25 cellular contexts compared by ENCODE assay signal in the genomic region with DNA sequence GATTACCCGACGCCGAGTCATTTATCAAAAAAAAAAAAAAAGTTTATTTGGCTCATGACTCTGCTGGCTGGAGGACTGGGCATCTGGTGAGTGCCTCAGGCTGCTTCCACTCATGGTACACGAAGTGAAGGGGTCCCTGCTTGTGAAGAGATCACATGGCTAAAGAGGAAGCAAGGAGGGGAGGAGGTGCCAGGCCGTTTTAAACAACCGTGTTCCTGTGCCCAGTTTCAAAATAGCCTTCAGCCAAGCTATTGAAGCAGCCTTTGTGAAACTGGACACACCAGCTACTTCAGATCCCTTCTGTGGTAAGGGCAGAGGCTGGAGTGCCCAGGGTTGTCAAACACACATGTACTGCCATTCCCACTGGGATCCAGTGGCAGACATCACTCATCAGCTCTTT. TPM values are rescaled to one million over a fixed set of nuclear protein-coding genes. Genes with fewer than 3 reads are reported as not detected.
DNase-seq lines count a peak whose midpoint lies in the region; ATAC-seq and TF ChIP-seq lines count a peak whose summit lies in the region.
"Had no signal": no experiment of that assay in that cellular context is flagged by ENCODE, and none has a peak within 500 bp of the region (broad histone marks: within the 10 kb centered on the region; RNA-seq: fewer than 3 reads in every experiment).

No MANE protein-coding gene starts in this region.

- no peak overlapping the region for H3K4me3 Mint-ChIP-seq in natural killer cell treated with Interleukin-12 subunit alpha and Interleukin-12 subunit beta and Interleukin-15 and Interleukin-18, amount 100 ng/mL, for 72 hours
- no peak overlapping the region for H3K4me3 Mint-ChIP-seq in natural killer cell
- H3K4me3 Mint-ChIP-seq in activated naive CD8-positive, alpha-beta T cell = no peak overlapping the region
- H3K4me3 Mint-ChIP-seq: activated B cell treated with CpG ODN at 0.5 μM for 24 hours; activated CD4-positive, alpha-beta T cell treated with anti-CD3 and anti-CD28 coated beads, Interleukin-2, amount 10 ng/mL, durations not matched to agents 7 days and 5 days; activated T-cell treated with anti-CD3 and anti-CD28 coated beads, Interleukin-2, amount 50 U/mL, for 4 hours had no signal

- peak overlapping the region; percentile 45 for H3K27ac ChIP-seq in left ventricle myocardium inferior (replicated peaks)
- H3K27ac ChIP-seq in tibial artery = peak overlapping the region; percentile 10 to 48
- H3K27ac ChIP-seq: BLaER1 treated with 17β-estradiol and CSF1 and Interleukin-3, amounts not matched to agents 10 nM and 100 nM; colonic mucosa; epithelial cell of prostate; sigmoid colon had no signal

- H3K4me3 ChIP-seq in left ventricle myocardium inferior = no peak overlapping the region
- no peak overlapping the region for H3K4me3 ChIP-seq in tibial artery
- H3K4me3 ChIP-seq: BLaER1 treated with 17β-estradiol and CSF1 and Interleukin-3, amounts not matched to agents 10 nM and 100 nM; colonic mucosa; GM12878; sigmoid colon had no signal

- no peak for DNase-seq in natural killer cell treated with Interleukin-12 subunit alpha and Interleukin-12 subunit beta and Interleukin-15 and Interleukin-18, amount 100 ng/mL, for 72 hours (ENCODE audit: low spot score)
- DNase-seq in natural killer cell (no peak), left ventricle myocardium inferior (no peak), tibial artery (no peak), NCI-H526 treated with DMSO at 0.1 percent for 48 hours (lab: John Stamatoyannopoulos, UW) (no peak), NCI-H2227 treated with DMSO at 0.1 percent for 48 hours (lab: John Stamatoyannopoulos, UW) (no peak)
- DNase-seq in effector CD8-positive, alpha-beta T cell (lab: John Stamatoyannopoulos, UW) = no peak
- DNase-seq: activated B cell treated with CpG ODN at 0.5 μM for 24 hours; activated CD4-positive, alpha-beta T cell treated with anti-CD3 and anti-CD28 coated beads, Interleukin-2, amount 10 ng/mL, durations not matched to agents 7 days and 5 days; activated naive CD4-positive, alpha-beta T cell; activated T-cell treated with anti-CD3 and anti-CD28 coated beads, Interleukin-2, amount 50 U/mL, for 4 hours; colonic mucosa; effector CD4-positive, alpha-beta T cell; glutamatergic neuron; mesenchymal stem cell; NCI-H1436; NCI-H2107; NCI-H748 treated with DMSO at 0.1 percent for 48 hours; sigmoid colon; stimulated activated CD4-positive, alpha-beta T cell treated with anti-CD3 and anti-CD28 coated beads, Interleukin-4, amount 100 ng/mL, for 1 hour; trophoblast cell had no signal

- peak overlapping the region; percentile 5 to 18 for H3K27ac Mint-ChIP-seq in natural killer cell treated with Interleukin-12 subunit alpha and Interleukin-12 subunit beta and Interleukin-15 and Interleukin-18, amount 100 ng/mL, for 72 hours
- peak overlapping the region in 1 of 2 donors; percentile 66 for H3K27ac Mint-ChIP-seq in natural killer cell
- peak overlapping the region; percentile 78 for H3K27ac Mint-ChIP-seq in activated naive CD8-positive, alpha-beta T cell
- H3K27ac Mint-ChIP-seq: activated B cell treated with CpG ODN at 0.5 μM for 24 hours; activated CD4-positive, alpha-beta T cell treated with anti-CD3 and anti-CD28 coated beads, Interleukin-2, amount 10 ng/mL, durations not matched to agents 7 days and 5 days had no signal

- peaks cover 0 to 5% of the 10 kb centered on the region in 2 donors for H3K4me1 Mint-ChIP-seq in natural killer cell treated with Interleukin-12 subunit alpha and Interleukin-12 subunit beta and Interleukin-15 and Interleukin-18, amount 100 ng/mL, for 72 hours (ENCODE audit: low read depth in 2 of 2)
- peaks cover 0 to 6% of the 10 kb centered on the region in 2 donors for H3K4me1 Mint-ChIP-seq in natural killer cell
- H3K4me1 Mint-ChIP-seq in activated naive CD8-positive, alpha-beta T cell (ENCODE audit: low read depth) = no peaks in the 10 kb centered on the region
- H3K4me1 Mint-ChIP-seq: activated B cell treated with CpG ODN at 0.5 μM for 24 hours; activated CD4-positive, alpha-beta T cell treated with anti-CD3 and anti-CD28 coated beads, Interleukin-2, amount 10 ng/mL, durations not matched to agents 7 days and 5 days had no signal

- H3K4me1 ChIP-seq in left ventricle myocardium inferior = peaks cover 30% of the 10 kb centered on the region
- H3K4me1 ChIP-seq in tibial artery = peaks cover 0 to 24% (median 10%) of the 10 kb centered on the region in 4 donors
- H3K4me1 ChIP-seq: BLaER1 treated with 17β-estradiol and CSF1 and Interleukin-3, amounts not matched to agents 10 nM and 100 nM; colonic mucosa; sigmoid colon had no signal

- no peak for ATAC-seq in natural killer cell treated with Interleukin-12 subunit alpha and Interleukin-12 subunit beta and Interleukin-15 and Interleukin-18, amount 100 ng/mL, for 72 hours
- ATAC-seq in natural killer cell = no peak
- ATAC-seq: activated T-cell treated with anti-CD3 and anti-CD28 coated beads, Interleukin-2, amount 50 U/mL, for 4 hours; GM12878 had no signal

- H3K27me3 ChIP-seq in left ventricle myocardium inferior (ENCODE audit: low read depth) (no peaks in the 10 kb centered on the region), tibial artery (no peaks in the 10 kb centered on the region)
- H3K27me3 ChIP-seq: BLaER1 treated with 17β-estradiol and CSF1 and Interleukin-3, amounts not matched to agents 10 nM and 100 nM; colonic mucosa; sigmoid colon had no signal

- intact Hi-C loops in natural killer cell (cut with micrococcal nuclease) (no loop called here), left ventricle myocardium inferior (cut with micrococcal nuclease) (no loop called here), tibial artery (cut with DNase I; ENCODE audit: low total_unique reads) (no loop called here)

- peaks cover 30% of the 10 kb centered on the region for H3K36me3 Mint-ChIP-seq in natural killer cell treated with Interleukin-12 subunit alpha and Interleukin-12 subunit beta and Interleukin-15 and Interleukin-18, amount 100 ng/mL, for 72 hours
- peaks cover 25% of the 10 kb centered on the region for H3K36me3 Mint-ChIP-seq in natural killer cell
- H3K36me3 Mint-ChIP-seq in activated naive CD8-positive, alpha-beta T cell = peaks cover 4% of the 10 kb centered on the region

- no peaks in the 10 kb centered on the region for H3K9me3 ChIP-seq in left ventricle myocardium inferior (replicated peaks)
- no peaks in the 10 kb centered on the region for H3K9me3 ChIP-seq in tibial artery
- H3K9me3 ChIP-seq: BLaER1 treated with 17β-estradiol and CSF1 and Interleukin-3, amounts not matched to agents 10 nM and 100 nM; colonic mucosa; sigmoid colon had no signal

- no peaks in the 10 kb centered on the region for H3K27me3 Mint-ChIP-seq in natural killer cell treated with Interleukin-12 subunit alpha and Interleukin-12 subunit beta and Interleukin-15 and Interleukin-18, amount 100 ng/mL, for 72 hours
- H3K27me3 Mint-ChIP-seq in natural killer cell (ENCODE audit: low read depth in 2 of 2) = no peaks in the 10 kb centered on the region
- H3K27me3 Mint-ChIP-seq in activated naive CD8-positive, alpha-beta T cell = no peaks in the 10 kb centered on the region
- H3K27me3 Mint-ChIP-seq: activated B cell treated with CpG ODN at 0.5 μM for 24 hours; activated CD4-positive, alpha-beta T cell treated with anti-CD3 and anti-CD28 coated beads, Interleukin-2, amount 10 ng/mL, durations not matched to agents 7 days and 5 days had no signal

- no peaks in the 10 kb centered on the region for H3K9me3 Mint-ChIP-seq in natural killer cell treated with Interleukin-12 subunit alpha and Interleukin-12 subunit beta and Interleukin-15 and Interleukin-18, amount 100 ng/mL, for 72 hours
- no peaks in the 10 kb centered on the region for H3K9me3 Mint-ChIP-seq in natural killer cell
- no peaks in the 10 kb centered on the region for H3K9me3 Mint-ChIP-seq in activated naive CD8-positive, alpha-beta T cell (ENCODE audit: low read depth)
- H3K9me3 Mint-ChIP-seq: activated B cell treated with CpG ODN at 0.5 μM for 24 hours; activated CD4-positive, alpha-beta T cell treated with anti-CD3 and anti-CD28 coated beads, Interleukin-2, amount 10 ng/mL, durations not matched to agents 7 days and 5 days; activated T-cell treated with anti-CD3 and anti-CD28 coated beads, Interleukin-2, amount 50 U/mL, for 4 hours had no signal

- no peak for TF ChIP-seq CTCF in natural killer cell (IDR thresholded peaks at IDR 0.05)
- no peak for TF ChIP-seq CTCF in left ventricle myocardium inferior (IDR thresholded peaks at IDR 0.05; ENCODE audit: borderline replicate concordance)
- no peak for TF ChIP-seq CTCF in tibial artery (IDR thresholded peaks at IDR 0.05)

- H3K36me3 ChIP-seq in left ventricle myocardium inferior = peaks cover 100% of the 10 kb centered on the region
- peaks cover 84 to 100% (median 96%) of the 10 kb centered on the region in 3 donors for H3K36me3 ChIP-seq in tibial artery

RNA-seq across cellular contexts. Expression of a gene that starts 7.6 kb away (rescaled TPM):
- 10 to 100 TPM; 51.2 to 69.4 TPM for total RNA-seq in natural killer cell treated with Interleukin-12 subunit alpha and Interleukin-12 subunit beta and Interleukin-15 and Interleukin-18, amount 100 ng/mL, for 72 hours
- 10 to 100 TPM; 38.7 to 54.3 (median 42.9) TPM for total RNA-seq in natural killer cell
- 48.3 TPM for total RNA-seq in left ventricle myocardium inferior

RNA-seq across cellular contexts. Expression of a gene that starts 39.4 kb away (rescaled TPM):
- total RNA-seq in natural killer cell treated with Interleukin-12 subunit alpha and Interleukin-12 subunit beta and Interleukin-15 and Interleukin-18, amount 100 ng/mL, for 72 hours = 100 to 1,000 TPM; 241 to 279 TPM
- total RNA-seq in natural killer cell (100 to 1,000 TPM; 371 to 488 (median 389) TPM), left ventricle myocardium inferior (274 TPM)

RNA-seq across cellular contexts. Expression of a gene that starts 44.6 kb away (rescaled TPM):
- 10 to 100 TPM; 27.5 to 27.9 TPM for total RNA-seq in natural killer cell treated with Interleukin-12 subunit alpha and Interleukin-12 subunit beta and Interleukin-15 and Interleukin-18, amount 100 ng/mL, for 72 hours
- total RNA-seq in natural killer cell (10 to 100 TPM; 11.4 to 17.1 (median 14.6) TPM), left ventricle myocardium inferior (41.8 TPM)
